19 cellular contexts compared by ENCODE assay signal in genomic region chr12:110893956-110894355, GRCh38. TPM values are rescaled to one million over a fixed set of nuclear protein-coding genes. Genes with fewer than 3 reads are reported as not detected.
A peak's percentile ranks its signal among the peaks of the same experiment; 100 is the strongest.
DNase-seq lines count a peak whose midpoint lies in the region; ATAC-seq, FAIRE-seq and TF ChIP-seq lines count a peak whose summit lies in the region.
"Had no signal": no experiment of that assay in that cellular context is flagged by ENCODE, and none has a peak within 500 bp of the region (broad histone marks: within the 10 kb centered on the region; RNA-seq: fewer than 3 reads in every experiment).

No MANE protein-coding gene starts in this region.

- RAD21 ChIA-PET in HCT116 (lab: Charles Lee; ENCODE audit: low non-redundant PET in 1 of 2, low total read pairs in 2 of 2, uncharacterized antibody in 2 of 2, unreplicated experiment in 2 of 2) = interaction anchor here in 1 of 2 experiments (0.7 kb wide), 1 partner anchor 120 kb away, joined by 4 read pairs; no protein-coding TSS in a partner anchor

- DNase-seq in A549 (ENCODE audit: low read depth in 1 of 2, low spot score in 1 of 2) = no peak
- DNase-seq in HCT116 (ENCODE audit: low read depth, low spot score) = no peak
- DNase-seq in memory B cell (ENCODE audit: low spot score in 2 of 2) = no peak
- DNase-seq in activated CD4-positive, alpha-beta T cell treated with anti-CD3 and anti-CD28 coated beads for 48 hours = no peak

- H3K4me3 ChIP-seq in A549 = no peak overlapping the region
- H3K4me3 ChIP-seq in HCT116 (replicated peaks in 1 of 2; ENCODE audit: low read depth in 1 of 2, low read length in 2 of 2) = peak overlapping the region; percentile 33 to 36
- no peak overlapping the region for H3K4me3 ChIP-seq in SU-DHL-6 (ENCODE audit: insufficient read depth, low read length, poor library complexity, severe bottlenecking)
- H3K4me3 ChIP-seq: lower lobe of right lung, upper lobe of left lung had no signal

- no peak for TF ChIP-seq EP300 in A549 (IDR thresholded peaks at IDR 0.05)

- TF ChIP-seq POLR2A in A549 (IDR thresholded peaks at IDR 0.05; ENCODE audit: low read length) (no peak), HCT116 (IDR thresholded peaks at IDR 0.05; ENCODE audit: borderline replicate concordance, extremely low read depth, insufficient read depth, insufficient read length) (no peak)

- H4K20me1 ChIP-seq in HCT116 (ENCODE audit: insufficient read depth) = no peaks in the 10 kb centered on the region
- H4K20me1 ChIP-seq in SU-DHL-6 (ENCODE audit: low read depth, low read length) = no peaks in the 10 kb centered on the region

- ATAC-seq in A549 (peak in 1 of 2 experiments; percentile 6; a peak in 2 of 6 replicates), HCT116 (peak; percentile 50), memory B cell (ENCODE audit: low read depth) (peak; percentile 14), GM18868 (IDR thresholded peaks at IDR 0.05; ENCODE audit: unreplicated experiment) (no peak), HG02759 (IDR thresholded peaks at IDR 0.05; ENCODE audit: unreplicated experiment) (no peak), HG02884 (IDR thresholded peaks at IDR 0.05; ENCODE audit: unreplicated experiment) (no peak)

- H3F3A ChIP-seq in SU-DHL-6 (ENCODE audit: insufficient read depth) = no peaks in the 10 kb centered on the region

- H3K9me2 ChIP-seq in HCT116 (ENCODE audit: insufficient read depth) (no peaks in the 10 kb centered on the region), SU-DHL-6 (replicated peaks; ENCODE audit: insufficient read depth, low read length) (no peaks in the 10 kb centered on the region)

- no peak overlapping the region for H3K27ac Mint-ChIP-seq in memory B cell
- H3K27ac Mint-ChIP-seq: progenitor cell of endocrine pancreas had no signal

- no peak for TF ChIP-seq CTCF in A549 (IDR thresholded peaks at IDR 0.05)
- TF ChIP-seq CTCF in HCT116 (IDR thresholded peaks at IDR 0.05 in 2 of 3, conservative IDR thresholded peaks at IDR 0.05 in 1 of 3; ENCODE audit: borderline replicate concordance in 1 of 3, insufficient read depth in 1 of 3, low read depth in 2 of 3, low read length in 2 of 3) = no peak
- TF ChIP-seq CTCF in SU-DHL-6 (IDR thresholded peaks at IDR 0.05; ENCODE audit: insufficient read depth, low read length, poor library complexity, severe bottlenecking) = no peak

- H2AFZ ChIP-seq in HCT116 (ENCODE audit: low read depth, low read length, poor library complexity, severe bottlenecking) (peak overlapping the region; percentile 93), SU-DHL-6 (ENCODE audit: low read depth, low read length, severe bottlenecking) (peak overlapping the region; percentile 70)

- no peak overlapping the region for H3K4me3 Mint-ChIP-seq in memory B cell

- CTCF ChIA-PET in A549 (lab: Yijun Ruan, JAX) = interaction anchor here (0.6 to 6.3 kb wide), 55 partner anchors 10 to 818 kb away, joined by 3 to 71 read pairs (median 4); partner anchors contain the start of genes ARPC3, CCDC63 and MYL2
- CTCF ChIA-PET in HCT116 (lab: Charles Lee) = interaction anchor here (0.6 to 1.9 kb wide), 9 partner anchors 11 to 407 kb away, joined by 3 to 9 read pairs (median 3); no protein-coding TSS in a partner anchor

- intact Hi-C loops in HCT116 (cut with micrococcal nuclease) = loop anchor here (1.0 to 10.0 kb wide), 3 partner anchors 281 to 419 kb away; no protein-coding TSS in a partner anchor

- no peak for FAIRE-seq in A549 (lab: Jason Lieb, UNC)

- peaks cover 6% of the 10 kb centered on the region for H3K4me1 Mint-ChIP-seq in memory B cell

- TF ChIP-seq RAD21 in A549 (conservative IDR thresholded peaks at IDR 0.05 in 1 of 2, IDR thresholded peaks at IDR 0.05 in 1 of 2) (no peak), HCT116 (IDR thresholded peaks at IDR 0.05; ENCODE audit: low read depth) (no peak)

- POLR2A ChIA-PET in A549 (lab: Yijun Ruan, JAX) = no interaction called here
- POLR2A ChIA-PET in HCT116 (lab: Charles Lee) = no interaction called here

- H3K9ac ChIP-seq in HCT116 (ENCODE audit: low read length) = peak overlapping the region; percentile 1; the same call in 1 of the 2 replicates
- H3K9ac ChIP-seq in SU-DHL-6 (ENCODE audit: low read length) = no peak overlapping the region

- peaks cover 9% of the 10 kb centered on the region for H3K4me1 ChIP-seq in A549
- peaks cover 0 to 37% of the 10 kb centered on the region in 2 experiments; a peak in 2 of 4 replicates for H3K4me1 ChIP-seq in HCT116 (ENCODE audit: control insufficient read depth in 1 of 2, insufficient read depth in 2 of 2, low read length in 2 of 2)
- H3K4me1 ChIP-seq: BE2C had no signal

- WGBS in A549 (ENCODE audit: missing lambda C conversion rate) = 71% methylated on average over 3 of the region's 3 CpGs

- no peaks in the 10 kb centered on the region for H3K36me3 Mint-ChIP-seq in memory B cell
- H3K36me3 Mint-ChIP-seq: brain had no signal

- H3K27me3 Mint-ChIP-seq in memory B cell = peaks cover 2% of the 10 kb centered on the region

- H3K27me3 ChIP-seq in HCT116 (ENCODE audit: insufficient read depth, low read length) (no peaks in the 10 kb centered on the region), SU-DHL-6 (ENCODE audit: low read length) (no peaks in the 10 kb centered on the region)
- H3K27me3 ChIP-seq: BE2C, upper lobe of left lung had no signal

- no peak overlapping the region; a peak in 1 of 6 replicates for H3K27ac ChIP-seq in A549
- H3K27ac ChIP-seq in HCT116 (ENCODE audit: low read depth, low read length) = no peak overlapping the region
- H3K27ac ChIP-seq in SU-DHL-6 (ENCODE audit: low read depth, low read length) = no peak overlapping the region
- H3K27ac ChIP-seq: lower lobe of right lung, upper lobe of left lung had no signal

- H3K4me2 ChIP-seq in A549 (peak overlapping the region; percentile 86), HCT116 (ENCODE audit: low read length) (peak overlapping the region; percentile 81), SU-DHL-6 (ENCODE audit: low read depth, low read length, poor library complexity, severe bottlenecking) (no peak overlapping the region)

- H3K36me3 ChIP-seq in HCT116 (ENCODE audit: control insufficient read depth in 1 of 2, insufficient read depth in 2 of 2, low read length in 2 of 2) (no peaks in the 10 kb centered on the region), SU-DHL-6 (ENCODE audit: low read length) (no peaks in the 10 kb centered on the region)
- H3K36me3 ChIP-seq: BE2C, lower lobe of right lung, upper lobe of left lung had no signal

- H3K9me3 ChIP-seq in A549 (no peaks in the 10 kb centered on the region), HCT116 (ENCODE audit: control insufficient read depth in 1 of 2, insufficient read depth in 1 of 2, low read depth in 1 of 2, low read length in 2 of 2) (no peaks in the 10 kb centered on the region), SU-DHL-6 (ENCODE audit: insufficient read depth, low read length) (no peaks in the 10 kb centered on the region)
- H3K9me3 ChIP-seq: BE2C, lower lobe of right lung, upper lobe of left lung had no signal

- H3K79me2 ChIP-seq in HCT116 (ENCODE audit: insufficient read depth, low read length) (no peaks in the 10 kb centered on the region), SU-DHL-6 (ENCODE audit: insufficient read depth, low read length) (no peaks in the 10 kb centered on the region)

- H3K9me3 Mint-ChIP-seq in memory B cell = no peaks in the 10 kb centered on the region
- H3K9me3 Mint-ChIP-seq: neural crest cell had no signal

- no TSS peak for BruUV-seq in HCT116 (replicated peaks; lab: Mats Ljungman, UMichigan)

TF ChIP-seq in A549, 52 proteins besides CTCF, POLR2A, EP300 and RAD21:
- no peak for TF ChIP-seq EHF (CRISPR knock-in tag; IDR thresholded peaks at IDR 0.05)
- TF ChIP-seq ZNF302 (CRISPR knock-in tag; IDR thresholded peaks at IDR 0.05) = no peak
- TF ChIP-seq KDM1A (IDR thresholded peaks at IDR 0.05; ENCODE audit: low read depth) = no peak
- TF ChIP-seq CEBPB (IDR thresholded peaks at IDR 0.05) = no peak
- no peak for TF ChIP-seq FOXS1 (CRISPR knock-in tag; IDR thresholded peaks at IDR 0.05)
- TF ChIP-seq NFE2L2 (conservative IDR thresholded peaks at IDR 0.05; ENCODE audit: low read length) = no peak
- TF ChIP-seq CHD4 (IDR thresholded peaks at IDR 0.05; ENCODE audit: borderline replicate concordance) = no peak
- no peak for TF ChIP-seq HOXB5 (CRISPR knock-in tag; IDR thresholded peaks at IDR 0.05)
- no peak for TF ChIP-seq MYC (IDR thresholded peaks at IDR 0.05; ENCODE audit: borderline replicate concordance, low read length)
- no peak for TF ChIP-seq CBX2 (IDR thresholded peaks at IDR 0.05; ENCODE audit: borderline replicate concordance, low read depth)
- no peak for TF ChIP-seq ZSCAN20 (CRISPR knock-in tag; IDR thresholded peaks at IDR 0.05)

TF ChIP-seq in HCT116, 20 proteins besides CTCF, POLR2A, EP300 and RAD21 (continues in another document):
- TF ChIP-seq SP1 (IDR thresholded peaks at IDR 0.05; ENCODE audit: low read depth) (no peak), FOSL1 (IDR thresholded peaks at IDR 0.05; ENCODE audit: low read depth) (no peak)

RNA-seq across cellular contexts. Expression of gene MYL2, which starts 26.4 kb away (rescaled TPM):
- polyA plus RNA-seq in A549 (2011; rRNA removed) (0.13 TPM in 1 of 2 replicates, not detected in the other), A549 (2017; fragmentation: RNase III; extraction: RNeasy Plus Mini Kit Qiagen cat#74134 plus additional on column Dnase treatment) (not detected in 3 replicates)
- polyA plus RNA-seq in A549 (2012; cell fraction: cytosol; rRNA removed) = not detected in 2 replicates
- polyA plus RNA-seq in A549 (2012; cell fraction: nucleus; rRNA removed) = 0.12 TPM in 1 of 2 replicates, not detected in the other
- not detected in 2 replicates for polyA minus RNA-seq in A549 (2011; rRNA and poly(A)+ RNA removed)
- total RNA-seq in HCT116 (2021; ENCODE audit: unreplicated experiment) = 0.39 TPM
- polyA plus RNA-seq in HCT116 (2012) = 1.3 and 2.3 TPM in 2 replicates
- total RNA-seq: chondrocyte, HT-29, kidney epithelial cell, lower lobe of right lung, neural crest cell, progenitor cell of endocrine pancreas, upper lobe of left lung had no signal

RNA-seq across cellular contexts. Expression of gene CCDC63, which starts 47.2 kb away (rescaled TPM):
- polyA plus RNA-seq in A549 (2011; rRNA removed) (0.04 and 0.05 TPM in 2 replicates), A549 (2017; fragmentation: RNase III; extraction: RNeasy Plus Mini Kit Qiagen cat#74134 plus additional on column Dnase treatment) (not detected in 3 replicates)
- polyA plus RNA-seq in A549 (2012; cell fraction: cytosol; rRNA removed) = 0.03 and 0.04 TPM in 2 replicates
- not detected in 2 replicates for polyA plus RNA-seq in A549 (2012; cell fraction: nucleus; rRNA removed)
- polyA minus RNA-seq in A549 (2011; rRNA and poly(A)+ RNA removed) = not detected in 2 replicates
- 0.47 TPM for total RNA-seq in HCT116 (2021; ENCODE audit: unreplicated experiment)
- 0.17 and 0.25 TPM in 2 replicates for polyA plus RNA-seq in HCT116 (2012)
- total RNA-seq: A172, chondrocyte, HT-29, kidney epithelial cell, lower lobe of right lung, neural crest cell, progenitor cell of endocrine pancreas, Right ventricle myocardium inferior, upper lobe of left lung had no signal

Comparison
In these comparisons a context has a peak if more than half of its experiments do, and no peak if none do; other contexts are left out.
1. ATAC-seq: peak in HCT116 (single experiment) and memory B cell (single experiment); none in GM18868 (single experiment), HG02759 (single experiment) and HG02884 (single experiment).
2. H3K4me3 ChIP-seq: peak in HCT116 (2 of 2); none in A549 (single experiment) and SU-DHL-6 (single experiment).